21 cellular contexts compared by ENCODE assay signal in genomic region chr19:35722461-35722860, GRCh38. TPM values are rescaled to one million over a fixed set of nuclear protein-coding genes. Genes with fewer than 3 reads are reported as not detected.
DNase-seq lines count a peak whose midpoint lies in the region; ATAC-seq, FAIRE-seq and TF ChIP-seq lines count a peak whose summit lies in the region.
"Had no signal": no experiment of that assay in that cellular context is flagged by ENCODE, and none has a peak within 500 bp of the region (broad histone marks: within the 10 kb centered on the region; RNA-seq: fewer than 3 reads in every experiment).

No MANE protein-coding gene starts in this region.

- no peak overlapping the region for H2BK12ac ChIP-seq in mesenchymal stem cell (ENCODE audit: low read length in 2 of 2)

- H4K91ac ChIP-seq in mesenchymal stem cell (ENCODE audit: low read length) = peak overlapping the region; percentile 28

- BruUV-seq in HepG2 (replicated peaks; lab: Mats Ljungman, UMichigan) = no TSS peak

- H3K14ac ChIP-seq in mesenchymal stem cell (ENCODE audit: low read length in 2 of 2) = no peak overlapping the region

- CTCF ChIA-PET in HepG2 (lab: Yijun Ruan, JAX; ENCODE audit: low intra/inter-chr PET ratio, low total read pairs) = no interaction called here

- peaks cover 43 to 67% of the 10 kb centered on the region in 2 experiments for H3K36me3 ChIP-seq in HepG2 (replicated peaks in 1 of 2; ENCODE audit: control insufficient read depth in 1 of 2, insufficient read depth in 2 of 2, low read length in 2 of 2)
- H3K36me3 ChIP-seq in right lobe of liver = peaks cover 5 to 62% (median 44%) of the 10 kb centered on the region in 4 donors
- peaks cover 68 to 79% of the 10 kb centered on the region in 2 experiments for H3K36me3 ChIP-seq in mesenchymal stem cell (ENCODE audit: control insufficient read depth in 1 of 2, insufficient read depth in 2 of 2, low read depth in 1 of 2, low read length in 2 of 2)
- H3K36me3 ChIP-seq in MM.1S (replicated peaks; ENCODE audit: insufficient read depth, low read length) = peaks cover 7% of the 10 kb centered on the region; the same call in 1 of the 2 replicates

- no peak for FAIRE-seq in HepG2 (lab: Jason Lieb, UNC)

- H3K4me1 ChIP-seq in HepG2 (ENCODE audit: insufficient read depth, low read length) (peaks cover 10% of the 10 kb centered on the region), right lobe of liver (peaks cover 0 to 13% (median 2%) of the 10 kb centered on the region in 4 donors), mesenchymal stem cell (ENCODE audit: control insufficient read depth, insufficient read depth, low read depth, low read length) (peaks cover 11% of the 10 kb centered on the region), MM.1S (ENCODE audit: low read length) (0 out of 2 replicates have a peak, but pooled peaks cover 4% of the 10 kb centered on the region)

- H3K23ac ChIP-seq in mesenchymal stem cell (ENCODE audit: low read length in 2 of 2) = no peak overlapping the region

- H3K4me2 ChIP-seq in HepG2 (ENCODE audit: low read depth, low read length) (no peak overlapping the region), mesenchymal stem cell (ENCODE audit: low read length, poor library complexity, severe bottlenecking) (no peak overlapping the region), MM.1S (ENCODE audit: low read depth, low read length) (no peak overlapping the region)
- H3K4me2 ChIP-seq: BLaER1 had no signal

- TF ChIP-seq CTCF in HepG2 (CRISPR knock-in tag; IDR thresholded peaks at IDR 0.05) (no peak), right lobe of liver (IDR thresholded peaks at IDR 0.05) (no peak), omental fat pad (IDR thresholded peaks at IDR 0.05) (no peak), MM.1S (IDR thresholded peaks at IDR 0.05; ENCODE audit: low read length) (no peak)

- H2BK15ac ChIP-seq in mesenchymal stem cell (ENCODE audit: low read depth, poor library complexity, severe bottlenecking) = no peak overlapping the region

- H3K27me3 ChIP-seq in HepG2 (ENCODE audit: control insufficient read depth in 1 of 2, insufficient read depth in 2 of 2, low read length in 2 of 2) (no peaks in the 10 kb centered on the region), right lobe of liver (no peaks in the 10 kb centered on the region), mesenchymal stem cell (ENCODE audit: control insufficient read depth in 1 of 2, insufficient read depth in 1 of 2, low read length in 2 of 2) (no peaks in the 10 kb centered on the region), MM.1S (replicated peaks; ENCODE audit: insufficient read depth, low read length) (no peaks in the 10 kb centered on the region)
- H3K27me3 ChIP-seq: BLaER1 had no signal

- TF ChIP-seq EP300 in HepG2 (IDR thresholded peaks at IDR 0.05; ENCODE audit: low read depth in 2 of 2, low read length in 2 of 2) (no peak), HepG2 (CRISPR knock-in tag; IDR thresholded peaks at IDR 0.05; ENCODE audit: borderline replicate concordance) (no peak)

- no peak overlapping the region for H2BK5ac ChIP-seq in mesenchymal stem cell (ENCODE audit: low read depth, low read length, poor library complexity, severe bottlenecking)

- H3K9me2 ChIP-seq in MM.1S (replicated peaks; ENCODE audit: insufficient read depth, low read length) = no peaks in the 10 kb centered on the region

- no peak overlapping the region for H2BK120ac ChIP-seq in mesenchymal stem cell (ENCODE audit: low read depth, low read length)

- H3K9me3 ChIP-seq in HepG2 (ENCODE audit: low read length) (no peaks in the 10 kb centered on the region), right lobe of liver (no peaks in the 10 kb centered on the region), mesenchymal stem cell (ENCODE audit: control insufficient read depth, low read length) (no peaks in the 10 kb centered on the region), MM.1S (replicated peaks; ENCODE audit: insufficient read depth, low read length) (no peaks in the 10 kb centered on the region)
- H3K9me3 ChIP-seq: BLaER1 had no signal

- no peak for TF ChIP-seq RAD21 in HepG2 (CRISPR knock-in tag; IDR thresholded peaks at IDR 0.05)

- H3K18ac ChIP-seq in mesenchymal stem cell (ENCODE audit: low read depth in 1 of 2, low read length in 2 of 2) = no peak overlapping the region

- H4K20me1 ChIP-seq in HepG2 (ENCODE audit: insufficient read depth, low read length) (peaks cover 8% of the 10 kb centered on the region), MM.1S (ENCODE audit: insufficient read depth, low read length) (no peaks in the 10 kb centered on the region)

- WGBS in HepG2 (ENCODE audit: low lambda C conversion rate) = over 99% methylated on average over 14 of the region's 14 CpGs
- 93% methylated on average over 2 of the region's 14 CpGs for WGBS in right lobe of liver (ENCODE audit: insufficient coverage, low coverage, low lambda C conversion rate, missing lambda C conversion rate)
- WGBS in mesenchymal stem cell = 97% methylated on average over 14 of the region's 14 CpGs

- TF ChIP-seq POLR2A in HepG2 (IDR thresholded peaks at IDR 0.05; ENCODE audit: insufficient read depth in 1 of 2, low read depth in 2 of 2, low read length in 2 of 2) (no peak), right lobe of liver (IDR thresholded peaks at IDR 0.05) (no peak), GM18505 (IDR thresholded peaks at IDR 0.05; ENCODE audit: borderline replicate concordance, extremely low read depth, insufficient read depth, insufficient read length) (peak; percentile 6)

- DNase-seq in HepG2 (ENCODE audit: low spot score) (no peak), right lobe of liver (no peak), mesenchymal stem cell (no peak), omental fat pad (ENCODE audit: low spot score) (no peak), MM.1S (no peak)
- DNase-seq: ACHN; CD8-positive, alpha-beta memory T cell; GDM1; GOT3; HCEC 1CT; Karpas-422; NCI-H1694; NCI-H2081 treated with DMSO at 0.1 percent for 48 hours; NCI-H446; NCI-H526; SHP77 had no signal

- POLR2A ChIA-PET in HepG2 (lab: Yijun Ruan, JAX) = interaction anchor here (4.6 kb wide), 1 partner anchor 17 kb away, joined by 69 read pairs; no protein-coding TSS in a partner anchor

- H3K79me2 ChIP-seq in HepG2 (ENCODE audit: insufficient read depth, low read length) (peaks cover 21% of the 10 kb centered on the region), MM.1S (ENCODE audit: low read length) (peaks cover 40% of the 10 kb centered on the region)

- intact Hi-C loops in HepG2 (cut with micrococcal nuclease; ENCODE audit: unreplicated experiment) = no loop called here
- intact Hi-C loops in right lobe of liver (cut with DNase I) = no loop called here

- H2AFZ ChIP-seq in HepG2 (ENCODE audit: low read length) (no peak overlapping the region), mesenchymal stem cell (ENCODE audit: low read depth, low read length) (no peak overlapping the region), MM.1S (ENCODE audit: low read length) (no peak overlapping the region)

- H3K4me3 ChIP-seq in HepG2 (replicated peaks in 1 of 3; ENCODE audit: insufficient read depth in 1 of 3, low read depth in 2 of 3, low read length in 3 of 3) = no peak overlapping the region
- no peak overlapping the region for H3K4me3 ChIP-seq in right lobe of liver
- H3K4me3 ChIP-seq in mesenchymal stem cell (ENCODE audit: insufficient read depth in 1 of 2, low read depth in 1 of 2, low read length in 2 of 2) = no peak overlapping the region
- H3K4me3 ChIP-seq in MM.1S (ENCODE audit: low read length) = no peak overlapping the region
- H3K4me3 ChIP-seq: BLaER1 had no signal

- no peak overlapping the region for H3K27ac ChIP-seq in HepG2 (ENCODE audit: extremely low read length, insufficient read depth, low read length)
- H3K27ac ChIP-seq in right lobe of liver = no peak overlapping the region
- no peak overlapping the region for H3K27ac ChIP-seq in mesenchymal stem cell (ENCODE audit: low read length, poor library complexity, severe bottlenecking)
- H3K27ac ChIP-seq in MM.1S (ENCODE audit: low read length) = no peak overlapping the region
- H3K27ac ChIP-seq: BLaER1 had no signal

- H3K9ac ChIP-seq in HepG2 (ENCODE audit: insufficient read depth, low read depth, low read length) = no peak overlapping the region
- H3K9ac ChIP-seq in mesenchymal stem cell (ENCODE audit: low read length) = no peak overlapping the region
- H3K9ac ChIP-seq in MM.1S (ENCODE audit: low read length) = no peak overlapping the region
- H3K9ac ChIP-seq: BLaER1 had no signal

- peak overlapping the region in 1 of 2 experiments; percentile 9 for H3K4ac ChIP-seq in mesenchymal stem cell (ENCODE audit: low read depth in 1 of 2, low read length in 2 of 2)

- peaks cover 50% of the 10 kb centered on the region for H3K79me1 ChIP-seq in mesenchymal stem cell (replicated peaks; ENCODE audit: low read length, poor library complexity, severe bottlenecking)

- in situ Hi-C loops in HepG2 (cut with HindIII; ENCODE audit: extremely low pct_ligation_motif_present, low pct_unique_long_range_greater_than_20kb) = no loop called here

- H3F3A ChIP-seq in MM.1S (ENCODE audit: insufficient read depth, low read length) = no peaks in the 10 kb centered on the region

- no peak overlapping the region for H4K8ac ChIP-seq in mesenchymal stem cell (ENCODE audit: low read length)

- no peak overlapping the region for H2AK5ac ChIP-seq in mesenchymal stem cell (ENCODE audit: low read length, severe bottlenecking)

- ATAC-seq in HepG2 = no peak
- no peak for ATAC-seq in right lobe of liver
- no peak for ATAC-seq in GM18505 (IDR thresholded peaks at IDR 0.05; ENCODE audit: unreplicated experiment)
- ATAC-seq in HG02571 (IDR thresholded peaks at IDR 0.05; ENCODE audit: unreplicated experiment) = no peak
- ATAC-seq in omental fat pad (ENCODE audit: low FRiP score) = no peak

RNA-seq across cellular contexts. Expression of gene KMT2B, which starts 4.7 kb away (rescaled TPM):
- total RNA-seq in HepG2 (2016; rRNA removed; fragmentation: Illumina TruSeq; extraction: Trizol) = 6.2 TPM in 2 replicates
- total RNA-seq in HepG2 (2016; cell fraction: cytosol; rRNA removed; fragmentation: Illumina TruSeq; extraction: Trizol; ENCODE audit: low read depth) = 2.6 TPM in 2 replicates
- total RNA-seq in HepG2 (2016; cell fraction: insoluble cytoplasmic fraction; rRNA removed; fragmentation: Illumina TruSeq; extraction: Trizol) = 4.4 and 5.3 TPM in 2 replicates
- total RNA-seq in HepG2 (2016; cell fraction: membrane; rRNA removed; fragmentation: Illumina TruSeq; extraction: Trizol) = 3.8 and 4.1 TPM in 2 replicates
- total RNA-seq in HepG2 (2016; cell fraction: nucleus; rRNA removed; fragmentation: Illumina TruSeq; extraction: Trizol) = 14.7 and 15.4 TPM in 2 replicates
- 16.9 and 19.2 TPM in 2 replicates for polyA plus RNA-seq in HepG2 (2011; rRNA removed)
- 9.3 and 10.9 TPM in 2 replicates for polyA plus RNA-seq in HepG2 (2011; cell fraction: cytosol; rRNA removed)
- 113 and 130 TPM in 2 replicates for polyA plus RNA-seq in HepG2 (2011; cell fraction: nucleus; rRNA removed)
- 20.4 and 30.9 TPM in 2 replicates for polyA plus RNA-seq in HepG2 (2012)
- polyA plus RNA-seq in HepG2 (2016; cell fraction: cytosol; fragmentation: Illumina TruSeq; extraction: Trizol; ENCODE audit: low read depth) = 2.5 and 3.0 TPM in 2 replicates
- polyA plus RNA-seq in HepG2 (2016; cell fraction: insoluble cytoplasmic fraction; fragmentation: Illumina TruSeq; extraction: Trizol; ENCODE audit: low read depth) = 10.8 and 11.6 TPM in 2 replicates
- polyA plus RNA-seq in HepG2 (2016; cell fraction: membrane; fragmentation: Illumina TruSeq; extraction: Trizol; ENCODE audit: low read depth) = 5.5 and 6.5 TPM in 2 replicates
- polyA plus RNA-seq in HepG2 (2016; cell fraction: nucleus; fragmentation: Illumina TruSeq; extraction: Trizol; ENCODE audit: insufficient read depth, low read depth) = 69.3 and 89.2 TPM in 2 replicates
- 11.1 and 11.4 TPM in 2 replicates for polyA minus RNA-seq in HepG2 (2011; rRNA and poly(A)+ RNA removed; ENCODE audit: low replicate concordance)
- polyA minus RNA-seq in HepG2 (2011; cell fraction: cytosol; rRNA and poly(A)+ RNA removed) = 4.3 and 4.4 TPM in 2 replicates
- polyA minus RNA-seq in HepG2 (2011; cell fraction: nucleus; rRNA and poly(A)+ RNA removed) = 13.3 and 13.6 TPM in 2 replicates
- 10 to 100 TPM; 10.5 to 23.1 (median 15.0) TPM for total RNA-seq in right lobe of liver
- polyA plus RNA-seq in mesenchymal stem cell (2013, experiment 1 of 2) = 12.9 TPM
- 12.4 TPM for polyA plus RNA-seq in mesenchymal stem cell (2013, experiment 2 of 2)
- total RNA-seq in omental fat pad = 10 to 100 TPM; 11.5 to 28.7 (median 19.8) TPM

RNA-seq across cellular contexts. Expression of gene ZBTB32, which starts 18.1 kb away (rescaled TPM):
- total RNA-seq in HepG2 (2016; rRNA removed; fragmentation: Illumina TruSeq; extraction: Trizol) = not detected in 2 replicates
- total RNA-seq in HepG2 (2016; cell fraction: cytosol; rRNA removed; fragmentation: Illumina TruSeq; extraction: Trizol; ENCODE audit: low read depth) = not detected in 2 replicates
- total RNA-seq in HepG2 (2016; cell fraction: insoluble cytoplasmic fraction; rRNA removed; fragmentation: Illumina TruSeq; extraction: Trizol) = not detected in 2 replicates
- total RNA-seq in HepG2 (2016; cell fraction: membrane; rRNA removed; fragmentation: Illumina TruSeq; extraction: Trizol) = not detected in 2 replicates
- not detected in 2 replicates for total RNA-seq in HepG2 (2016; cell fraction: nucleus; rRNA removed; fragmentation: Illumina TruSeq; extraction: Trizol)
- polyA plus RNA-seq in HepG2 (2011; rRNA removed) = not detected in 2 replicates
- polyA plus RNA-seq in HepG2 (2011; cell fraction: cytosol; rRNA removed) = not detected in 2 replicates
- not detected in 2 replicates for polyA plus RNA-seq in HepG2 (2011; cell fraction: nucleus; rRNA removed)
- polyA plus RNA-seq in HepG2 (2012) = 0.50 TPM in 1 of 2 replicates, not detected in the other
- polyA plus RNA-seq in HepG2 (2016; cell fraction: cytosol; fragmentation: Illumina TruSeq; extraction: Trizol; ENCODE audit: low read depth) = not detected in 2 replicates
- not detected in 2 replicates for polyA plus RNA-seq in HepG2 (2016; cell fraction: insoluble cytoplasmic fraction; fragmentation: Illumina TruSeq; extraction: Trizol; ENCODE audit: low read depth)
- not detected in 2 replicates for polyA plus RNA-seq in HepG2 (2016; cell fraction: membrane; fragmentation: Illumina TruSeq; extraction: Trizol; ENCODE audit: low read depth)
- polyA plus RNA-seq in HepG2 (2016; cell fraction: nucleus; fragmentation: Illumina TruSeq; extraction: Trizol; ENCODE audit: insufficient read depth, low read depth) = not detected in 2 replicates
- not detected in 2 replicates for polyA minus RNA-seq in HepG2 (2011; rRNA and poly(A)+ RNA removed; ENCODE audit: low replicate concordance)
- not detected in 2 replicates for polyA minus RNA-seq in HepG2 (2011; cell fraction: cytosol; rRNA and poly(A)+ RNA removed)
- polyA minus RNA-seq in HepG2 (2011; cell fraction: nucleus; rRNA and poly(A)+ RNA removed) = not detected in 2 replicates
- total RNA-seq in right lobe of liver = under 1 TPM in 1 of 6 experiments, not detected in 5; 0.15 TPM
- not detected for polyA plus RNA-seq in mesenchymal stem cell (2013, experiment 1 of 2)
- polyA plus RNA-seq in mesenchymal stem cell (2013, experiment 2 of 2) = not detected
- total RNA-seq in omental fat pad = under 1 TPM in 2 of 4 donors, not detected in 2; 0.47 to 0.72 TPM
- total RNA-seq: M059J, OCI-LY7 had no signal

RNA-seq across cellular contexts. Expression of gene IGFLR1, which starts 19.8 kb away (rescaled TPM):
- total RNA-seq in HepG2 (2016; rRNA removed; fragmentation: Illumina TruSeq; extraction: Trizol) = 3.4 and 5.4 TPM in 2 replicates
- total RNA-seq in HepG2 (2016; cell fraction: cytosol; rRNA removed; fragmentation: Illumina TruSeq; extraction: Trizol; ENCODE audit: low read depth) = 9.3 and 12.1 TPM in 2 replicates
- 3.8 and 6.5 TPM in 2 replicates for total RNA-seq in HepG2 (2016; cell fraction: insoluble cytoplasmic fraction; rRNA removed; fragmentation: Illumina TruSeq; extraction: Trizol)
- total RNA-seq in HepG2 (2016; cell fraction: membrane; rRNA removed; fragmentation: Illumina TruSeq; extraction: Trizol) = 11.9 and 15.5 TPM in 2 replicates
- total RNA-seq in HepG2 (2016; cell fraction: nucleus; rRNA removed; fragmentation: Illumina TruSeq; extraction: Trizol) = 2.7 and 3.9 TPM in 2 replicates
- 7.4 and 8.9 TPM in 2 replicates for polyA plus RNA-seq in HepG2 (2011; rRNA removed)
- 6.5 and 8.4 TPM in 2 replicates for polyA plus RNA-seq in HepG2 (2011; cell fraction: cytosol; rRNA removed)
- 22.4 and 23.0 TPM in 2 replicates for polyA plus RNA-seq in HepG2 (2011; cell fraction: nucleus; rRNA removed)
- polyA plus RNA-seq in HepG2 (2012) = 2.8 and 4.2 TPM in 2 replicates
- 22.3 and 24.5 TPM in 2 replicates for polyA plus RNA-seq in HepG2 (2016; cell fraction: cytosol; fragmentation: Illumina TruSeq; extraction: Trizol; ENCODE audit: low read depth)
- 6.5 and 10.6 TPM in 2 replicates for polyA plus RNA-seq in HepG2 (2016; cell fraction: insoluble cytoplasmic fraction; fragmentation: Illumina TruSeq; extraction: Trizol; ENCODE audit: low read depth)
- polyA plus RNA-seq in HepG2 (2016; cell fraction: membrane; fragmentation: Illumina TruSeq; extraction: Trizol; ENCODE audit: low read depth) = 24.0 and 25.4 TPM in 2 replicates
- polyA plus RNA-seq in HepG2 (2016; cell fraction: nucleus; fragmentation: Illumina TruSeq; extraction: Trizol; ENCODE audit: insufficient read depth, low read depth) = 11.7 and 17.1 TPM in 2 replicates
- 4.9 and 7.7 TPM in 2 replicates for polyA minus RNA-seq in HepG2 (2011; rRNA and poly(A)+ RNA removed; ENCODE audit: low replicate concordance)
- polyA minus RNA-seq in HepG2 (2011; cell fraction: cytosol; rRNA and poly(A)+ RNA removed) = 1.3 and 3.7 TPM in 2 replicates
- polyA minus RNA-seq in HepG2 (2011; cell fraction: nucleus; rRNA and poly(A)+ RNA removed) = 2.8 and 3.2 TPM in 2 replicates
- 10 to 100 TPM; 16.3 to 58.9 (median 29.3) TPM for total RNA-seq in right lobe of liver
- polyA plus RNA-seq in mesenchymal stem cell (2013, experiment 1 of 2) = 3.2 TPM
- 2.5 TPM for polyA plus RNA-seq in mesenchymal stem cell (2013, experiment 2 of 2)
- 10 to 100 TPM in 2 of 4 donors, 1 to 10 TPM in 2; 5.8 to 14.8 (median 10.1) TPM for total RNA-seq in omental fat pad

RNA-seq across cellular contexts. Expression of gene U2AF1L4, which starts 22.8 kb away (rescaled TPM):
- total RNA-seq in HepG2 (2016; rRNA removed; fragmentation: Illumina TruSeq; extraction: Trizol) (4.7 and 7.9 TPM in 2 replicates), right lobe of liver (10 to 100 TPM; 11.3 to 19.9 (median 17.5) TPM), omental fat pad (10 to 100 TPM; 18.4 to 23.8 (median 22.9) TPM)
- total RNA-seq in HepG2 (2016; cell fraction: cytosol; rRNA removed; fragmentation: Illumina TruSeq; extraction: Trizol; ENCODE audit: low read depth) = 2.5 and 3.0 TPM in 2 replicates
- total RNA-seq in HepG2 (2016; cell fraction: insoluble cytoplasmic fraction; rRNA removed; fragmentation: Illumina TruSeq; extraction: Trizol) = 3.4 and 7.8 TPM in 2 replicates
- 4.2 and 5.2 TPM in 2 replicates for total RNA-seq in HepG2 (2016; cell fraction: membrane; rRNA removed; fragmentation: Illumina TruSeq; extraction: Trizol)
- 8.5 and 9.9 TPM in 2 replicates for total RNA-seq in HepG2 (2016; cell fraction: nucleus; rRNA removed; fragmentation: Illumina TruSeq; extraction: Trizol)
- 14.2 and 15.4 TPM in 2 replicates for polyA plus RNA-seq in HepG2 (2011; rRNA removed)
- 6.5 and 9.4 TPM in 2 replicates for polyA plus RNA-seq in HepG2 (2011; cell fraction: cytosol; rRNA removed)
- 90.7 and 113 TPM in 2 replicates for polyA plus RNA-seq in HepG2 (2011; cell fraction: nucleus; rRNA removed)
- polyA plus RNA-seq in HepG2 (2012) = 8.2 and 8.6 TPM in 2 replicates
- polyA plus RNA-seq in HepG2 (2016; cell fraction: cytosol; fragmentation: Illumina TruSeq; extraction: Trizol; ENCODE audit: low read depth) = 3.5 and 5.0 TPM in 2 replicates
- 4.8 and 6.9 TPM in 2 replicates for polyA plus RNA-seq in HepG2 (2016; cell fraction: insoluble cytoplasmic fraction; fragmentation: Illumina TruSeq; extraction: Trizol; ENCODE audit: low read depth)
- polyA plus RNA-seq in HepG2 (2016; cell fraction: membrane; fragmentation: Illumina TruSeq; extraction: Trizol; ENCODE audit: low read depth) = 5.2 and 5.8 TPM in 2 replicates
- polyA plus RNA-seq in HepG2 (2016; cell fraction: nucleus; fragmentation: Illumina TruSeq; extraction: Trizol; ENCODE audit: insufficient read depth, low read depth) = 36.4 and 41.6 TPM in 2 replicates
- 9.3 and 10.1 TPM in 2 replicates for polyA minus RNA-seq in HepG2 (2011; rRNA and poly(A)+ RNA removed; ENCODE audit: low replicate concordance)
- polyA minus RNA-seq in HepG2 (2011; cell fraction: cytosol; rRNA and poly(A)+ RNA removed) = 1.6 and 1.9 TPM in 2 replicates
- 17.0 and 19.3 TPM in 2 replicates for polyA minus RNA-seq in HepG2 (2011; cell fraction: nucleus; rRNA and poly(A)+ RNA removed)
- 13.8 TPM for polyA plus RNA-seq in mesenchymal stem cell (2013, experiment 1 of 2)
- 12.8 TPM for polyA plus RNA-seq in mesenchymal stem cell (2013, experiment 2 of 2)

RNA-seq across cellular contexts. Expression of gene PSENEN, which starts 23.0 kb away (rescaled TPM):
- total RNA-seq in HepG2 (2016; rRNA removed; fragmentation: Illumina TruSeq; extraction: Trizol) = 20.0 and 34.2 TPM in 2 replicates
- 8.3 and 8.7 TPM in 2 replicates for total RNA-seq in HepG2 (2016; cell fraction: cytosol; rRNA removed; fragmentation: Illumina TruSeq; extraction: Trizol; ENCODE audit: low read depth)
- 22.6 and 36.6 TPM in 2 replicates for total RNA-seq in HepG2 (2016; cell fraction: insoluble cytoplasmic fraction; rRNA removed; fragmentation: Illumina TruSeq; extraction: Trizol)
- 9.0 and 11.8 TPM in 2 replicates for total RNA-seq in HepG2 (2016; cell fraction: membrane; rRNA removed; fragmentation: Illumina TruSeq; extraction: Trizol)
- 25.9 and 30.1 TPM in 2 replicates for total RNA-seq in HepG2 (2016; cell fraction: nucleus; rRNA removed; fragmentation: Illumina TruSeq; extraction: Trizol)
- 16.9 and 22.6 TPM in 2 replicates for polyA plus RNA-seq in HepG2 (2011; rRNA removed)
- polyA plus RNA-seq in HepG2 (2011; cell fraction: cytosol; rRNA removed) = 13.2 and 17.3 TPM in 2 replicates
- 9.9 and 11.5 TPM in 2 replicates for polyA plus RNA-seq in HepG2 (2011; cell fraction: nucleus; rRNA removed)
- polyA plus RNA-seq in HepG2 (2012) = 16.1 and 18.5 TPM in 2 replicates
- 12.4 and 17.6 TPM in 2 replicates for polyA plus RNA-seq in HepG2 (2016; cell fraction: cytosol; fragmentation: Illumina TruSeq; extraction: Trizol; ENCODE audit: low read depth)
- polyA plus RNA-seq in HepG2 (2016; cell fraction: insoluble cytoplasmic fraction; fragmentation: Illumina TruSeq; extraction: Trizol; ENCODE audit: low read depth) = 30.0 and 36.1 TPM in 2 replicates
- 12.5 and 13.2 TPM in 2 replicates for polyA plus RNA-seq in HepG2 (2016; cell fraction: membrane; fragmentation: Illumina TruSeq; extraction: Trizol; ENCODE audit: low read depth)
- 55.1 and 70.2 TPM in 2 replicates for polyA plus RNA-seq in HepG2 (2016; cell fraction: nucleus; fragmentation: Illumina TruSeq; extraction: Trizol; ENCODE audit: insufficient read depth, low read depth)
- polyA minus RNA-seq in HepG2 (2011; rRNA and poly(A)+ RNA removed; ENCODE audit: low replicate concordance) = 24.1 and 61.3 TPM in 2 replicates
- 4.3 and 4.7 TPM in 2 replicates for polyA minus RNA-seq in HepG2 (2011; cell fraction: cytosol; rRNA and poly(A)+ RNA removed)
- 3.0 and 7.3 TPM in 2 replicates for polyA minus RNA-seq in HepG2 (2011; cell fraction: nucleus; rRNA and poly(A)+ RNA removed)
- total RNA-seq in right lobe of liver = 10 to 100 TPM; 24.2 to 42.9 (median 35.8) TPM
- 131 TPM for polyA plus RNA-seq in mesenchymal stem cell (2013, experiment 1 of 2)
- 134 TPM for polyA plus RNA-seq in mesenchymal stem cell (2013, experiment 2 of 2)
- total RNA-seq in omental fat pad = 10 to 100 TPM; 28.1 to 58.6 (median 37.9) TPM
